In genomic region chr11:15216678-15217077, GRCh38 we compare ENCODE assay signal across 1 cellular context.
TF ChIP-seq lines count a peak whose summit lies in the region.

No MANE protein-coding gene starts in this region.

TF ChIP-seq in GM23338, 12 proteins besides CTCF, POLR2A, EP300 and RAD21 (continued from another document):
- TF ChIP-seq ZNF462 (CRISPR knock-in tag; IDR thresholded peaks at IDR 0.05): no peak
- no peak for TF ChIP-seq NANOG (IDR thresholded peaks at IDR 0.05; ENCODE audit: borderline replicate concordance)
- no peak for TF ChIP-seq STAT1 (IDR thresholded peaks at IDR 0.05; ENCODE audit: unreplicated experiment)
- no peak for TF ChIP-seq ETS1 (IDR thresholded peaks at IDR 0.05)
- no peak for TF ChIP-seq EZH2phosphoT487 (IDR thresholded peaks at IDR 0.05; ENCODE audit: unreplicated experiment)
